22 cellular contexts compared by ENCODE assay signal in the genomic region with DNA sequence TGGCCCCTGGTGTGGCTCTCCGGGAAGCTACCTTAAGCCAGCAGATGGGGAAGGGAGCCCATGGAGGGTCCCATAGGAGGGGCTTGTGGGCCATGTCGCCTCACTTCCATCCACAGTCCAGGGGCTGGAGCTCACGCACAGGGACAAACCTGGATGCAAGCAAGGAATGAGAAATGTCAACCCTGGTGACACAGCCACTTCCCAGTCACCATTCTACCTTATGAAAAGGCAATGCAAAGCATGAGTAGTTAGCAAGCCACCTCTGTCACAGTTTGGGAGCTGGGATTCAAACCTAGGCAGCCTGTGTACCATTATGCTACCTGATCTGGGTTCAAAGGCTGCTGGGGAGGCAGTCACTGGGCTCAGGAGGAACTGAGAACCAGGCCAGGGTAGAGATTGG.
DNase-seq lines count a peak whose midpoint lies in the region; ATAC-seq and TF ChIP-seq lines count a peak whose summit lies in the region.
"Had no signal": no experiment of that assay in that cellular context is flagged by ENCODE, and none has a peak within 500 bp of the region (broad histone marks: within the 10 kb centered on the region; RNA-seq: fewer than 3 reads in every experiment).

No MANE protein-coding gene starts in this region.

- WGBS in endodermal cell (ENCODE audit: insufficient coverage in 1 of 2, insufficient read length in 1 of 2), 2 experiments = 88 to 100% methylated on average over 3 of the region's 3 CpGs

- H3K27ac Mint-ChIP-seq in endodermal cell = no peak overlapping the region
- H3K27ac Mint-ChIP-seq in osteocyte (ENCODE audit: unreplicated experiment) = no peak overlapping the region
- H3K27ac Mint-ChIP-seq in CD8-positive, alpha-beta memory T cell = no peak overlapping the region
- H3K27ac Mint-ChIP-seq: CD14-positive monocyte; CD4-positive, alpha-beta memory T cell; CD4-positive, CD25-positive, alpha-beta regulatory T cell had no signal

- CTCF ChIA-PET in CD8-positive, alpha-beta memory T cell (lab: Charles Lee) = no interaction called here

- POLR2A ChIA-PET in CD8-positive, alpha-beta memory T cell (lab: Charles Lee) = no interaction called here

- H3K4me3 Mint-ChIP-seq in endodermal cell = no peak overlapping the region
- H3K4me3 Mint-ChIP-seq in osteocyte (ENCODE audit: unreplicated experiment) = no peak overlapping the region
- H3K4me3 Mint-ChIP-seq in CD8-positive, alpha-beta memory T cell = no peak overlapping the region
- H3K4me3 Mint-ChIP-seq: CD14-positive monocyte; CD4-positive, alpha-beta memory T cell; CD4-positive, CD25-positive, alpha-beta regulatory T cell had no signal

- TF ChIP-seq CTCF in endodermal cell (conservative IDR thresholded peaks at IDR 0.05) (no peak), osteocyte (IDR thresholded peaks at IDR 0.05) (no peak)

- no peaks in the 10 kb centered on the region for H3K27me3 Mint-ChIP-seq in endodermal cell (ENCODE audit: insufficient read depth)
- H3K27me3 Mint-ChIP-seq in osteocyte (ENCODE audit: unreplicated experiment) = no peaks in the 10 kb centered on the region
- peaks cover 0 to 4% of the 10 kb centered on the region in 2 donors for H3K27me3 Mint-ChIP-seq in CD8-positive, alpha-beta memory T cell
- H3K27me3 Mint-ChIP-seq: CD4-positive, CD25-positive, alpha-beta regulatory T cell had no signal

- H3K4me1 Mint-ChIP-seq in endodermal cell (peaks cover 2% of the 10 kb centered on the region), osteocyte (ENCODE audit: unreplicated experiment) (no peaks in the 10 kb centered on the region)
- no peaks in the 10 kb centered on the region for H3K4me1 Mint-ChIP-seq in CD8-positive, alpha-beta memory T cell
- H3K4me1 Mint-ChIP-seq: CD14-positive monocyte; CD4-positive, alpha-beta memory T cell; CD4-positive, CD25-positive, alpha-beta regulatory T cell had no signal

- H3K9me3 ChIP-seq in endodermal cell (ENCODE audit: control insufficient read depth, low read length) = no peaks in the 10 kb centered on the region
- no peaks in the 10 kb centered on the region for H3K9me3 ChIP-seq in CD8-positive, alpha-beta memory T cell (ENCODE audit: low read length)
- H3K9me3 ChIP-seq: BE2C, BLaER1 had no signal

- DNase-seq in endodermal cell (peak; percentile 10), osteocyte (ENCODE audit: extremely low spot score, unreplicated experiment) (peak; percentile 72), DMS114 treated with DMSO at 0.1 percent for 48 hours (lab: John Stamatoyannopoulos, UW; ENCODE audit: unreplicated experiment) (no peak)
- no peak for DNase-seq in CD8-positive, alpha-beta memory T cell
- DNase-seq: 8988T; ACHN; BE2C; C1 segment of cervical spinal cord; Caco-2; Calu3; CD4-positive, alpha-beta memory T cell; CD4-positive, CD25-positive, alpha-beta regulatory T cell; DMS153; DMS53; DMS79; DND-41; EL; GDM1 had no signal

- H3K27ac ChIP-seq in endodermal cell (ENCODE audit: low read depth, low read length) = no peak overlapping the region
- H3K27ac ChIP-seq in CD8-positive, alpha-beta memory T cell (ENCODE audit: low read depth, low read length) = no peak overlapping the region
- H3K27ac ChIP-seq: BLaER1 had no signal

- H3K9me3 Mint-ChIP-seq in endodermal cell = no peaks in the 10 kb centered on the region
- H3K9me3 Mint-ChIP-seq in osteocyte (ENCODE audit: unreplicated experiment) = peaks cover 3% of the 10 kb centered on the region
- no peaks in the 10 kb centered on the region for H3K9me3 Mint-ChIP-seq in CD8-positive, alpha-beta memory T cell

- H3K4me1 ChIP-seq in endodermal cell (ENCODE audit: control insufficient read depth, insufficient read depth, low read length) = no peaks in the 10 kb centered on the region
- H3K4me1 ChIP-seq in CD8-positive, alpha-beta memory T cell (ENCODE audit: insufficient read depth, low read length) = no peaks in the 10 kb centered on the region
- H3K4me1 ChIP-seq: BE2C, BLaER1 had no signal

- H3K27me3 ChIP-seq in endodermal cell (ENCODE audit: control insufficient read depth, insufficient read depth, low read length, poor library complexity, severe bottlenecking) = no peaks in the 10 kb centered on the region
- H3K27me3 ChIP-seq in CD8-positive, alpha-beta memory T cell (ENCODE audit: insufficient read depth, low read length, poor library complexity, severe bottlenecking) = no peaks in the 10 kb centered on the region
- H3K27me3 ChIP-seq: BE2C, BLaER1 had no signal

- no peaks in the 10 kb centered on the region for H3K36me3 ChIP-seq in endodermal cell (ENCODE audit: control insufficient read depth, insufficient read depth, low read length)
- no peaks in the 10 kb centered on the region for H3K36me3 ChIP-seq in CD8-positive, alpha-beta memory T cell (ENCODE audit: insufficient read depth, low read length)
- H3K36me3 ChIP-seq: BE2C, BLaER1 had no signal

- no peak for ATAC-seq in HG02642 (IDR thresholded peaks at IDR 0.05; ENCODE audit: poor library complexity, unreplicated experiment)
- ATAC-seq: GM12878 had no signal

- H3K9ac ChIP-seq in endodermal cell (ENCODE audit: extremely low read depth, low read length, poor library complexity, severe bottlenecking) = no peak overlapping the region
- H3K9ac ChIP-seq: BLaER1 had no signal

- H3K36me3 Mint-ChIP-seq in endodermal cell (ENCODE audit: low read depth) (no peaks in the 10 kb centered on the region), osteocyte (ENCODE audit: unreplicated experiment) (no peaks in the 10 kb centered on the region)
- H3K36me3 Mint-ChIP-seq in CD8-positive, alpha-beta memory T cell = no peaks in the 10 kb centered on the region
- H3K36me3 Mint-ChIP-seq: CD14-positive monocyte; CD4-positive, alpha-beta memory T cell; CD4-positive, CD25-positive, alpha-beta regulatory T cell had no signal

- no peak overlapping the region for H3K4me3 ChIP-seq in endodermal cell (ENCODE audit: low read length)
- no peak overlapping the region for H3K4me3 ChIP-seq in CD8-positive, alpha-beta memory T cell (ENCODE audit: low read length)
- H3K4me3 ChIP-seq: BLaER1, GM12878 had no signal

Comparison
In these comparisons a context has a peak if more than half of its experiments do, and no peak if none do; other contexts are left out.
1. DNase-seq: peak in endodermal cell (single experiment) and osteocyte (single experiment); none in DMS114 treated with DMSO at 0.1 percent for 48 hours (single experiment) and CD8-positive, alpha-beta memory T cell (0 of 5).